ENCODE assay signal across 1 cellular context in the genomic region with DNA sequence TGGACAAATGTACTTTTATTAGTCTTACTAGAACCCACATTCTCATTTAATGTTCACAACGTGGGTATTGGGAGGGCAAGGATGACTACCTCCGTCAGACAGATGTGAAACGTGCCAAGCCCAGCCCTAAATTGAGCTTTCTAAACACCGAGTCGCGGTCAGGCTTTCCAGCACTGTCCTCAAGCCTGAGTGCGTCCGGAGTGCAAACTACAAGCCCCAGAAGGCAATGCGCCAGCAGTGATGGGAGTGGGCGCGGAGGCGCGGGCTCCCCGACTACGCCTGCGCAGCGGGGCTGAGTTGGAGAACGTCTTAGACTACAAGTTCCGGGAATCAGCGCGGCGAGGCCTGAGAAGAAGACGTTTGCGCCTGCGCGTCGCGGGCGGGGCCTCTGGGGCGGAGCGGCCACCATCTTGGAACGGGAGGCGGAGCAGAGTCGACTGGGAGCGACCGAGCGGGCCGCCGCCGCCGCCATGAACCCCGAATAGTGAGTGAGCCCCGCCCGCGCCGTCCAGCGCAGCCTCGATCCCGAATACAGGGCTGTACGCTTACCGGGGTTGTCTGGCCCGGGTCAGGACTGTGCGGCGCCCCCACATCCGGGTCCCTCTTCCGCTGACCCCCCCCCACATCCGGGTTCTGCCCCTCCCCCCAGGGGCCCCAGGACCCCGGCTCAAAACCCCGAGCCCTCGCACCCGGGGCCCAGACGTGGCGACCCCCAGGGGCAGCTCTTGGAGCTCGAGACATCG.
TF ChIP-seq lines count a peak whose summit lies in the region.

TSS of gene RAB1B (plus strand) at position 430 of the 743 bp plus-strand sequence. CDS start at position 471, 41 bp downstream.

TF ChIP-seq in K562, 482 proteins besides CTCF, POLR2A, EP300 and RAD21 (continued from another document and continues in another):
- TF ChIP-seq TAF1 (IDR thresholded peaks at IDR 0.05; ENCODE audit: control insufficient read depth, extremely low read depth, insufficient read depth, low read length, severe bottlenecking) (peak; percentile 50), SP1 (CRISPR knock-in tag; IDR thresholded peaks at IDR 0.05) (no peak), POLR2G (IDR thresholded peaks at IDR 0.05; ENCODE audit: low read depth, low read length) (peak; percentile 84), MBD2 (IDR thresholded peaks at IDR 0.05; ENCODE audit: borderline replicate concordance, low read depth) (peak; percentile 71), CXXC5 (CRISPR knock-in tag; IDR thresholded peaks at IDR 0.05) (peak; percentile 33), POLR2B (IDR thresholded peaks at IDR 0.05; ENCODE audit: low read depth, partially characterized antibody) (peak; percentile 43), DEAF1 (CRISPR knock-in tag; IDR thresholded peaks at IDR 0.05) (no peak), HMGXB4 (CRISPR knock-in tag; IDR thresholded peaks at IDR 0.05) (no peak), BHLHE40 (IDR thresholded peaks at IDR 0.05; ENCODE audit: low read length) (peak; percentile 57; the same call in 1 of the 2 replicates), KLF16 (IDR thresholded peaks at IDR 0.05) (no peak), TAF15 (IDR thresholded peaks at IDR 0.05; ENCODE audit: low read depth, low read length) (no peak), PML (IDR thresholded peaks at IDR 0.05; ENCODE audit: low read length) (no peak), RBM22 (IDR thresholded peaks at IDR 0.05; ENCODE audit: low read depth, low read length, poor library complexity, severe bottlenecking) (peak; percentile 25), ZNF24 (IDR thresholded peaks at IDR 0.05) (no peak), MIER1 (IDR thresholded peaks at IDR 0.05; ENCODE audit: low read depth) (no peak), HCFC1 (IDR thresholded peaks at IDR 0.05; ENCODE audit: low read depth, low read length) (peak; percentile 95), HLTF (IDR thresholded peaks at IDR 0.05) (no peak), HNRNPUL1 (IDR thresholded peaks at IDR 0.05; ENCODE audit: low read length) (no peak), SAFB2 (IDR thresholded peaks at IDR 0.05; ENCODE audit: borderline replicate concordance, low read depth, low read length, severe bottlenecking) (no peak), NR2F6 (CRISPR knock-in tag; IDR thresholded peaks at IDR 0.05) (no peak), PCBP1 (IDR thresholded peaks at IDR 0.05; ENCODE audit: low read depth, low read length, poor library complexity, severe bottlenecking) (no peak), ARNT (IDR thresholded peaks at IDR 0.05) (no peak), TCF15 (CRISPR knock-in tag; IDR thresholded peaks at IDR 0.05) (no peak), PURB (CRISPR knock-in tag; IDR thresholded peaks at IDR 0.05; ENCODE audit: low read depth) (no peak), NRF1 (conservative IDR thresholded peaks at IDR 0.05 in 1 of 2, IDR thresholded peaks at IDR 0.05 in 1 of 2) (peak; percentile 99), ZNF12 (CRISPR knock-in tag; IDR thresholded peaks at IDR 0.05) (0 out of 2 replicates have a peak, but pooled peaks have one; percentile 10), HMG20B (CRISPR knock-in tag; IDR thresholded peaks at IDR 0.05) (no peak), CUX1 (CRISPR knock-in tag; IDR thresholded peaks at IDR 0.05) (no peak), HSF4 (CRISPR knock-in tag; IDR thresholded peaks at IDR 0.05; ENCODE audit: borderline replicate concordance) (no peak), STAG1 (CRISPR knock-in tag; IDR thresholded peaks at IDR 0.05; ENCODE audit: borderline replicate concordance) (no peak), SMARCB1 (IDR thresholded peaks at IDR 0.05; ENCODE audit: insufficient read length, low read depth) (no peak), FIP1L1 (IDR thresholded peaks at IDR 0.05; ENCODE audit: low read depth, low read length, poor library complexity, severe bottlenecking) (peak; percentile 55), NCOA2 (IDR thresholded peaks at IDR 0.05; ENCODE audit: partially characterized antibody in 2 of 2) (no peak), STAT5B (CRISPR knock-in tag; IDR thresholded peaks at IDR 0.05) (no peak), EZH2 (IDR thresholded peaks at IDR 0.05; ENCODE audit: borderline replicate concordance, low read depth, low read length) (no peak), RBM39 (optimal IDR thresholded peaks at IDR 0.05; ENCODE audit: low read depth, low read length) (no peak)
- TF ChIP-seq, protein P1, sequence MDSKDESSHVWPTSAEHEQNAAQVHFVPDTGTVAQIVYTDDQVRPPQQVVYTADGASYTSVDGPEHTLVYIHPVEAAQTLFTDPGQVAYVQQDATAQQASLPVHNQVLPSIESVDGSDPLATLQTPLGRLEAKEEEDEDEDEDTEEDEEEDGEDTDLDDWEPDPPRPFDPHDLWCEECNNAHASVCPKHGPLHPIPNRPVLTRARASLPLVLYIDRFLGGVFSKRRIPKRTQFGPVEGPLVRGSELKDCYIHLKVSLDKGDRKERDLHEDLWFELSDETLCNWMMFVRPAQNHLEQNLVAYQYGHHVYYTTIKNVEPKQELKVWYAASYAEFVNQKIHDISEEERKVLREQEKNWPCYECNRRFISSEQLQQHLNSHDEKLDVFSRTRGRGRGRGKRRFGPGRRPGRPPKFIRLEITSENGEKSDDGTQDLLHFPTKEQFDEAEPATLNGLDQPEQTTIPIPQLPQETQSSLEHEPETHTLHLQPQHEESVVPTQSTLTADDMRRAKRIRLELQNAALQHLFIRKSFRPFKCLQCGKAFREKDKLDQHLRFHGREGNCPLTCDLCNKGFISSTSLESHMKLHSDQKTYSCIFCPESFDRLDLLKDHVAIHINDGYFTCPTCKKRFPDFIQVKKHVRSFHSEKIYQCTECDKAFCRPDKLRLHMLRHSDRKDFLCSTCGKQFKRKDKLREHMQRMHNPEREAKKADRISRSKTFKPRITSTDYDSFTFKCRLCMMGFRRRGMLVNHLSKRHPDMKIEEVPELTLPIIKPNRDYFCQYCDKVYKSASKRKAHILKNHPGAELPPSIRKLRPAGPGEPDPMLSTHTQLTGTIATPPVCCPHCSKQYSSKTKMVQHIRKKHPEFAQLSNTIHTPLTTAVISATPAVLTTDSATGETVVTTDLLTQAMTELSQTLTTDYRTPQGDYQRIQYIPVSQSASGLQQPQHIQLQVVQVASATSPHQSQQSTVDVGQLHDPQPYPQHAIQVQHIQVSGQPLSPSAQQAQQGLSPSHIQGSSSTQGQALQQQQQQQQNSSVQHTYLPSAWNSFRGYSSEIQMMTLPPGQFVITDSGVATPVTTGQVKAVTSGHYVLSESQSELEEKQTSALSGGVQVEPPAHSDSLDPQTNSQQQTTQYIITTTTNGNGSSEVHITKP (IDR thresholded peaks at IDR 0.05; ENCODE audit: partially characterized antibody), result peak; percentile 76
- TF ChIP-seq, protein P2, sequence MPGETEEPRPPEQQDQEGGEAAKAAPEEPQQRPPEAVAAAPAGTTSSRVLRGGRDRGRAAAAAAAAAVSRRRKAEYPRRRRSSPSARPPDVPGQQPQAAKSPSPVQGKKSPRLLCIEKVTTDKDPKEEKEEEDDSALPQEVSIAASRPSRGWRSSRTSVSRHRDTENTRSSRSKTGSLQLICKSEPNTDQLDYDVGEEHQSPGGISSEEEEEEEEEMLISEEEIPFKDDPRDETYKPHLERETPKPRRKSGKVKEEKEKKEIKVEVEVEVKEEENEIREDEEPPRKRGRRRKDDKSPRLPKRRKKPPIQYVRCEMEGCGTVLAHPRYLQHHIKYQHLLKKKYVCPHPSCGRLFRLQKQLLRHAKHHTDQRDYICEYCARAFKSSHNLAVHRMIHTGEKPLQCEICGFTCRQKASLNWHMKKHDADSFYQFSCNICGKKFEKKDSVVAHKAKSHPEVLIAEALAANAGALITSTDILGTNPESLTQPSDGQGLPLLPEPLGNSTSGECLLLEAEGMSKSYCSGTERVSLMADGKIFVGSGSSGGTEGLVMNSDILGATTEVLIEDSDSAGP (CRISPR knock-in tag; IDR thresholded peaks at IDR 0.05), result no peak
- TF ChIP-seq, protein P3, sequence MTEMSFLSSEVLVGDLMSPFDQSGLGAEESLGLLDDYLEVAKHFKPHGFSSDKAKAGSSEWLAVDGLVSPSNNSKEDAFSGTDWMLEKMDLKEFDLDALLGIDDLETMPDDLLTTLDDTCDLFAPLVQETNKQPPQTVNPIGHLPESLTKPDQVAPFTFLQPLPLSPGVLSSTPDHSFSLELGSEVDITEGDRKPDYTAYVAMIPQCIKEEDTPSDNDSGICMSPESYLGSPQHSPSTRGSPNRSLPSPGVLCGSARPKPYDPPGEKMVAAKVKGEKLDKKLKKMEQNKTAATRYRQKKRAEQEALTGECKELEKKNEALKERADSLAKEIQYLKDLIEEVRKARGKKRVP (CRISPR knock-in tag; IDR thresholded peaks at IDR 0.05), result no peak
- TF ChIP-seq, protein P4, sequence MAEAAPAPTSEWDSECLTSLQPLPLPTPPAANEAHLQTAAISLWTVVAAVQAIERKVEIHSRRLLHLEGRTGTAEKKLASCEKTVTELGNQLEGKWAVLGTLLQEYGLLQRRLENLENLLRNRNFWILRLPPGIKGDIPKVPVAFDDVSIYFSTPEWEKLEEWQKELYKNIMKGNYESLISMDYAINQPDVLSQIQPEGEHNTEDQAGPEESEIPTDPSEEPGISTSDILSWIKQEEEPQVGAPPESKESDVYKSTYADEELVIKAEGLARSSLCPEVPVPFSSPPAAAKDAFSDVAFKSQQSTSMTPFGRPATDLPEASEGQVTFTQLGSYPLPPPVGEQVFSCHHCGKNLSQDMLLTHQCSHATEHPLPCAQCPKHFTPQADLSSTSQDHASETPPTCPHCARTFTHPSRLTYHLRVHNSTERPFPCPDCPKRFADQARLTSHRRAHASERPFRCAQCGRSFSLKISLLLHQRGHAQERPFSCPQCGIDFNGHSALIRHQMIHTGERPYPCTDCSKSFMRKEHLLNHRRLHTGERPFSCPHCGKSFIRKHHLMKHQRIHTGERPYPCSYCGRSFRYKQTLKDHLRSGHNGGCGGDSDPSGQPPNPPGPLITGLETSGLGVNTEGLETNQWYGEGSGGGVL (CRISPR knock-in tag; IDR thresholded peaks at IDR 0.05), result no peak
- TF ChIP-seq, protein P5, sequence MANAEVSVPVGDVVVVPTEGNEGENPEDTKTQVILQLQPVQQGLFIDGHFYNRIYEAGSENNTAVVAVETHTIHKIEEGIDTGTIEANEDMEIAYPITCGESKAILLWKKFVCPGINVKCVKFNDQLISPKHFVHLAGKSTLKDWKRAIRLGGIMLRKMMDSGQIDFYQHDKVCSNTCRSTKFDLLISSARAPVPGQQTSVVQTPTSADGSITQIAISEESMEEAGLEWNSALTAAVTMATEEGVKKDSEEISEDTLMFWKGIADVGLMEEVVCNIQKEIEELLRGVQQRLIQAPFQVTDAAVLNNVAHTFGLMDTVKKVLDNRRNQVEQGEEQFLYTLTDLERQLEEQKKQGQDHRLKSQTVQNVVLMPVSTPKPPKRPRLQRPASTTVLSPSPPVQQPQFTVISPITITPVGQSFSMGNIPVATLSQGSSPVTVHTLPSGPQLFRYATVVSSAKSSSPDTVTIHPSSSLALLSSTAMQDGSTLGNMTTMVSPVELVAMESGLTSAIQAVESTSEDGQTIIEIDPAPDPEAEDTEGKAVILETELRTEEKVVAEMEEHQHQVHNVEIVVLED (CRISPR knock-in tag; IDR thresholded peaks at IDR 0.05), result peak; percentile 55
